Comparison of ENCODE assay signal across 22 cellular contexts in the genomic region with DNA sequence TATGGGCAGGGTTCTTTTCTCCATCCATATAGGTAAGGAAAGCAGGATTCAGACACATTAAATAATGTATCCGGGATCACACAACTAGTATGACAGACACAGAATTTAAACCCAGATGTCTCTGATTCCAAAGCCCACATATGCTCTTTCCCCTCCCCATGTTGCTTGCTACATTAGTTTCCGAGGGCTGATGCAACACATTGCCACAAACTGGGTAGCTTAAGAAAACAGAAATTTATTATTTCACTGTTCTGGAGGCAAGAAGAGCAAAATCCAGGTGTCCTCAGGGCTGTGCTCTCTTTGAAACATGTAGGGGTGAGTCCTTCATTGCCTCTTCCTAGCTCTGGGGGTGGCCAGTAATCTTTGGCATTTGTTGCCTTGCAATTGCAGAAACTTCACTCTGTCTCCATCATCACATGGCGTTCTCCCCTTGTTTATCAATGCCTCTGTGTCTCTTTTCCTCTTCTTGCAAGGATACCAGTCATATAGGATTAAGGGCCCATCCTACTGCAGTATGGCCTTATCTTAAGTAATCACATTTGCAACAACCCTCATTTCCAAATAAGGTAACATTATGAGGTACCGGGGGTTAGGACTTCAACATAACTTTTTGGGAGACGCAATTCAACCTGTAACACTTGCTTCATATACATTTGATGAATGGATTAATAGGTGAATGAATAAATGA.
"Had no signal": no experiment of that assay in that cellular context is flagged by ENCODE, and none has a peak within 500 bp of the region (broad histone marks: within the 10 kb centered on the region; RNA-seq: fewer than 3 reads in every experiment).

No MANE protein-coding gene starts in this region.

- H3K4me3 Mint-ChIP-seq: activated CD4-positive, alpha-beta memory T cell treated with anti-CD3 and anti-CD28 coated beads, Interleukin-2, amount 10 ng/mL, durations not matched to agents 7 days and 5 days; activated naive CD4-positive, alpha-beta T cell treated with anti-CD3 and anti-CD28 coated beads, Interleukin-2, amount 10 ng/mL, durations not matched to agents 7 days and 5 days; activated T-cell treated with anti-CD3 and anti-CD28 coated beads, Interleukin-2, amount 50 U/mL, for 72 hours; dendritic cell treated with granulocyte-macrophage colony-stimulating factor and Interleukin-4, amounts not matched to agents 40 ng/mL and 50 ng/mL, for 4 days; natural killer cell treated with Interleukin-12 subunit alpha and Interleukin-12 subunit beta and Interleukin-15 and Interleukin-18, amount 100 ng/mL, for 72 hours; stimulated activated memory B cell treated with anti-CD40 and anti-IgM and Interleukin-4, amounts not matched to agents 10 μg/mL and 1 μg/mL and 100 μg/mL, for 72 hours; T-helper 17 cell had no signal

- H3K9me3 ChIP-seq: right lobe of liver, transverse colon had no signal

- H3K9me3 Mint-ChIP-seq: activated CD4-positive, alpha-beta memory T cell treated with anti-CD3 and anti-CD28 coated beads, Interleukin-2, amount 10 ng/mL, durations not matched to agents 7 days and 5 days; activated naive CD4-positive, alpha-beta T cell treated with anti-CD3 and anti-CD28 coated beads, Interleukin-2, amount 10 ng/mL, durations not matched to agents 7 days and 5 days; activated T-cell treated with anti-CD3 and anti-CD28 coated beads, Interleukin-2, amount 50 U/mL, for 72 hours; dendritic cell treated with granulocyte-macrophage colony-stimulating factor and Interleukin-4, amounts not matched to agents 40 ng/mL and 50 ng/mL, for 4 days; natural killer cell treated with Interleukin-12 subunit alpha and Interleukin-12 subunit beta and Interleukin-15 and Interleukin-18, amount 100 ng/mL, for 72 hours; stimulated activated memory B cell treated with anti-CD40 and anti-IgM and Interleukin-4, amounts not matched to agents 10 μg/mL and 1 μg/mL and 100 μg/mL, for 72 hours had no signal

- FAIRE-seq: frontal cortex had no signal

- H3K4me3 ChIP-seq: cardiac muscle cell, hepatocyte, right lobe of liver, skin epidermis, transverse colon had no signal

- H3K4me2 ChIP-seq: hepatocyte had no signal

- H3K36me3 Mint-ChIP-seq: activated naive CD4-positive, alpha-beta T cell treated with anti-CD3 and anti-CD28 coated beads, Interleukin-2, amount 10 ng/mL, durations not matched to agents 7 days and 5 days; natural killer cell treated with Interleukin-12 subunit alpha and Interleukin-12 subunit beta and Interleukin-15 and Interleukin-18, amount 100 ng/mL, for 72 hours; stimulated activated memory B cell treated with anti-CD40 and anti-IgM and Interleukin-4, amounts not matched to agents 10 μg/mL and 1 μg/mL and 100 μg/mL, for 72 hours had no signal

- H3K27ac ChIP-seq: cardiac muscle cell, hepatocyte, parathyroid adenoma, right lobe of liver, skin epidermis, transverse colon had no signal

- H3K27me3 ChIP-seq: cardiac muscle cell, right lobe of liver had no signal

- DNase-seq: activated CD4-positive, alpha-beta memory T cell treated with anti-CD3 and anti-CD28 coated beads, Interleukin-2, amount 10 ng/mL, durations not matched to agents 7 days and 5 days; activated CD4-positive, alpha-beta T cell treated with anti-CD3 and anti-CD28 coated beads for 48 hours; activated CD4-positive, CD25-positive, alpha-beta regulatory T cell; activated effector memory CD4-positive, alpha-beta T cell treated with anti-CD3 and anti-CD28 coated beads, Interleukin-2, amount 50 U/mL, for 16 hours; activated naive CD4-positive, alpha-beta T cell treated with anti-CD3 and anti-CD28 coated beads, Interleukin-2, amount 10 ng/mL, durations not matched to agents 7 days and 5 days; activated T-cell treated with anti-CD3 and anti-CD28 coated beads, Interleukin-2, amount 50 U/mL, for 72 hours; effector CD8-positive, alpha-beta T cell; glutamatergic neuron; left ventricle myocardium superior; mammary epithelial cell; right lobe of liver; stimulated activated CD4-positive, alpha-beta T cell treated with anti-CD3 and anti-CD28 coated beads, Interleukin-15, amount 100 ng/mL, for 24 hours; T-helper 17 cell; transverse colon had no signal

- H3K27me3 Mint-ChIP-seq: natural killer cell treated with Interleukin-12 subunit alpha and Interleukin-12 subunit beta and Interleukin-15 and Interleukin-18, amount 100 ng/mL, for 72 hours; stimulated activated memory B cell treated with anti-CD40 and anti-IgM and Interleukin-4, amounts not matched to agents 10 μg/mL and 1 μg/mL and 100 μg/mL, for 72 hours had no signal

- H3K4me1 ChIP-seq: parathyroid adenoma, right lobe of liver, transverse colon had no signal

- H3K4me1 Mint-ChIP-seq: activated CD4-positive, alpha-beta memory T cell treated with anti-CD3 and anti-CD28 coated beads, Interleukin-2, amount 10 ng/mL, durations not matched to agents 7 days and 5 days; activated naive CD4-positive, alpha-beta T cell treated with anti-CD3 and anti-CD28 coated beads, Interleukin-2, amount 10 ng/mL, durations not matched to agents 7 days and 5 days had no signal

- H3K79me2 ChIP-seq: hepatocyte, parathyroid adenoma had no signal

- H2AFZ ChIP-seq: hepatocyte, parathyroid adenoma had no signal

- H3K36me3 ChIP-seq: cardiac muscle cell, right lobe of liver, transverse colon had no signal

- ATAC-seq: activated T-cell treated with anti-CD3 and anti-CD28 coated beads, Interleukin-2, amount 50 U/mL, for 72 hours; left ventricle myocardium superior; natural killer cell treated with Interleukin-12 subunit alpha and Interleukin-12 subunit beta and Interleukin-15 and Interleukin-18, amount 100 ng/mL, for 72 hours; right lobe of liver; stimulated activated memory B cell treated with anti-CD40 and anti-IgM and Interleukin-4, amounts not matched to agents 10 μg/mL and 1 μg/mL and 100 μg/mL, for 72 hours; T-helper 17 cell had no signal

- H3K27ac Mint-ChIP-seq: activated CD4-positive, alpha-beta memory T cell treated with anti-CD3 and anti-CD28 coated beads, Interleukin-2, amount 10 ng/mL, durations not matched to agents 7 days and 5 days; activated naive CD4-positive, alpha-beta T cell treated with anti-CD3 and anti-CD28 coated beads, Interleukin-2, amount 10 ng/mL, durations not matched to agents 7 days and 5 days; activated T-cell treated with anti-CD3 and anti-CD28 coated beads, Interleukin-2, amount 50 U/mL, for 72 hours; dendritic cell treated with granulocyte-macrophage colony-stimulating factor and Interleukin-4, amounts not matched to agents 40 ng/mL and 50 ng/mL, for 4 days; natural killer cell treated with Interleukin-12 subunit alpha and Interleukin-12 subunit beta and Interleukin-15 and Interleukin-18, amount 100 ng/mL, for 72 hours; stimulated activated memory B cell treated with anti-CD40 and anti-IgM and Interleukin-4, amounts not matched to agents 10 μg/mL and 1 μg/mL and 100 μg/mL, for 72 hours had no signal
